Comparison of ENCODE assay signal across 8 cellular contexts in the genomic region with DNA sequence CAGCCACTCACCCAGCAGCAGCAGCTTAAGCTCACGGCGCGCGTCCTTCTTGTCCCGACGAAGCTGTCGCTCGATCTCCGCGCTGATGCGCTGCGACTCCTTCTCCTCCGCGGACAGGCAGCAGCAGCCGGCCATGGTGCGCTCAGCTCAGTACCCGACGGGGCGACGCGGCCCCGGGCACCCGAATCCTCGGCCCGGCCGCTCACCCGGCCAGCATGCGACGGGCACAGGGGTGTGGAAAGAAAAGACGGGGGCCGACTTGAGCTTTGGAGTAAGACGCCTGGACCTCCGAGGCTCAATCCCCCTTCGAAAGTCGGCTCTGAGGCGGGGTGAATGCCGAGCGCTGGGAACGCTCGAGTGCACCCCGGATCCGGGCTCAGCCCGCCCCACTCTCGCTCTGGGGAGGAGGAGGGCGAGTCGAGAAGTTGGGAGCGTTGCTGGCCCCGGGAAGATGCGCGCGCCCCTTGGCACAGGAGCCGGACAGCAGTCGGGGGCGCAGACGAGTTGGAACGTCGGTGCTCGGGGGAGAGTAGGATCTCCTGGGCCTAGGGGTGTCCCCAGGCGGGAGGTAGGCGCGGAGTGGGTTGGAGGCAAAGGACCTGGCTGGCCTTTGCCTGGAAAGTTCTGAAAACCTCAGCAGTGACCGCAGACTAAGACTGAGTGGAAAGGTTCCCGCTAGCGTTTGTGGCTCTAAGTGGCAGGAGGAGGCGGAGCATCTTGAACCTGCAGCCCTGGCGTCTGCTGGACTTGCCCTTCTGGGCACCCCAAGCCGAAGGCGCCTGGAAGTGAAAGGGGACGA. TPM values are rescaled to one million over a fixed set of nuclear protein-coding genes. Genes with fewer than 3 reads are reported as not detected.
A peak's percentile ranks its signal among the peaks of the same experiment; 100 is the strongest.
DNase-seq lines count a peak whose midpoint lies in the region; ATAC-seq lines count a peak whose summit lies in the region.

A gene (minus strand): TSS at position 664 of the 799 bp plus-strand sequence. CDS start 529 bp downstream, at position 135.

- ATAC-seq in activated naive CD8-positive, alpha-beta T cell treated with anti-CD3 and anti-CD28 coated beads, Interleukin-2, amount 10 ng/mL, durations not matched to agents 7 days and 5 days (ENCODE audit: low read depth): peak; percentile 22

- H3K4me1 Mint-ChIP-seq in activated naive CD8-positive, alpha-beta T cell treated with anti-CD3 and anti-CD28 coated beads, Interleukin-2, amount 10 ng/mL, durations not matched to agents 7 days and 5 days: peaks cover 5% of the 10 kb centered on the region

- DNase-seq in DMS 273 (lab: John Stamatoyannopoulos, UW; ENCODE audit: unreplicated experiment): peak; percentile 53
- DNase-seq in DMS 273 treated with DMSO at 0.1 percent for 48 hours (lab: John Stamatoyannopoulos, UW): no peak
- peak; percentile 33 for DNase-seq in activated naive CD8-positive, alpha-beta T cell treated with anti-CD3 and anti-CD28 coated beads, Interleukin-2, amount 10 ng/mL, durations not matched to agents 7 days and 5 days
- no peak for DNase-seq in NCI-H1436 treated with DMSO at 0.1 percent for 48 hours (lab: John Stamatoyannopoulos, UW)
- DNase-seq in T1000 (lab: John Stamatoyannopoulos, UW): no peak
- DNase-seq in NCI-H524 treated with DMSO at 0.1 percent for 48 hours (lab: John Stamatoyannopoulos, UW): no peak

- peaks cover 6% of the 10 kb centered on the region for H3K4me1 ChIP-seq in iPS-15b (ENCODE audit: control insufficient read depth, insufficient read depth, low read length)
- peaks cover 17% of the 10 kb centered on the region for H3K4me1 ChIP-seq in skeletal muscle satellite cell (ENCODE audit: control insufficient read depth, insufficient read depth, low read length)

- H3K4me3 Mint-ChIP-seq in activated naive CD8-positive, alpha-beta T cell treated with anti-CD3 and anti-CD28 coated beads, Interleukin-2, amount 10 ng/mL, durations not matched to agents 7 days and 5 days: peak within 1 kb of the TSS; percentile 72

- no peaks in the 10 kb centered on the region for H3K9me3 Mint-ChIP-seq in activated naive CD8-positive, alpha-beta T cell treated with anti-CD3 and anti-CD28 coated beads, Interleukin-2, amount 10 ng/mL, durations not matched to agents 7 days and 5 days

- peaks cover 43% of the 10 kb centered on the region for H3K27me3 Mint-ChIP-seq in activated naive CD8-positive, alpha-beta T cell treated with anti-CD3 and anti-CD28 coated beads, Interleukin-2, amount 10 ng/mL, durations not matched to agents 7 days and 5 days

- peak within 1 kb of the TSS; percentile 89 for H3K4me2 ChIP-seq in skeletal muscle satellite cell (ENCODE audit: low read length)

- H3K4me3 ChIP-seq in iPS-15b (ENCODE audit: low read depth, low read length): peak within 1 kb of the TSS; percentile 66
- H3K4me3 ChIP-seq in skeletal muscle satellite cell (ENCODE audit: low read length): peak within 1 kb of the TSS; percentile 71

- no peaks in the 10 kb centered on the region for H3K36me3 Mint-ChIP-seq in activated naive CD8-positive, alpha-beta T cell treated with anti-CD3 and anti-CD28 coated beads, Interleukin-2, amount 10 ng/mL, durations not matched to agents 7 days and 5 days

- H3K36me3 ChIP-seq in iPS-15b (ENCODE audit: control insufficient read depth, insufficient read depth, low read length): no peaks in the 10 kb centered on the region
- H3K36me3 ChIP-seq in skeletal muscle satellite cell (ENCODE audit: insufficient read depth, low read length): no peaks in the 10 kb centered on the region

- no peak within 1 kb of the TSS for H3K27ac Mint-ChIP-seq in activated naive CD8-positive, alpha-beta T cell treated with anti-CD3 and anti-CD28 coated beads, Interleukin-2, amount 10 ng/mL, durations not matched to agents 7 days and 5 days

- H3K9ac ChIP-seq in iPS-15b (ENCODE audit: low read depth, low read length) (peak within 1 kb of the TSS; percentile 54), skeletal muscle satellite cell (ENCODE audit: low read depth, low read length) (peak within 1 kb of the TSS; percentile 27)

- POLR2A ChIA-PET in activated naive CD8-positive, alpha-beta T cell treated with anti-CD3 and anti-CD28 coated beads, Interleukin-2, amount 10 ng/mL, durations not matched to agents 7 days and 5 days (lab: Charles Lee): no interaction called here

- H3K27me3 ChIP-seq in iPS-15b (ENCODE audit: control insufficient read depth, insufficient read depth, low read length): peaks cover 30% of the 10 kb centered on the region
- H3K27me3 ChIP-seq in skeletal muscle satellite cell (ENCODE audit: control insufficient read depth, insufficient read depth, low read length): peaks cover 39% of the 10 kb centered on the region

- no peaks in the 10 kb centered on the region for H3K9me3 ChIP-seq in iPS-15b (ENCODE audit: control insufficient read depth, insufficient read depth, low read length)
- no peaks in the 10 kb centered on the region for H3K9me3 ChIP-seq in skeletal muscle satellite cell (replicated peaks; ENCODE audit: low read length)

RNA-seq across cellular contexts. Expression of the gene that starts here (rescaled TPM):
- not detected for total RNA-seq in activated naive CD8-positive, alpha-beta T cell treated with anti-CD3 and anti-CD28 coated beads, Interleukin-2, amount 10 ng/mL, durations not matched to agents 7 days and 5 days
- total RNA-seq in skeletal muscle satellite cell (2012; rRNA removed): under 0.01 TPM in 1 of 2 replicates, not detected in the other

Comparison
In these comparisons a context has a peak if more than half of its experiments do, and no peak if none do; other contexts are left out.
1. Peak in DNase-seq and ATAC-seq in activated naive CD8-positive, alpha-beta T cell treated with anti-CD3 and anti-CD28 coated beads, Interleukin-2, amount 10 ng/mL, durations not matched to agents 7 days and 5 days; RNA of the gene not detected or under 1 TPM.